Comparison of ENCODE assay signal across 8 cellular contexts in genomic region chr11:62680825-62681240, GRCh38. TPM values are rescaled to one million over a fixed set of nuclear protein-coding genes. Genes with fewer than 3 reads are reported as not detected.
A peak's percentile ranks its signal among the peaks of the same experiment; 100 is the strongest.
DNase-seq lines count a peak whose midpoint lies in the region; ATAC-seq and TF ChIP-seq lines count a peak whose summit lies in the region.

No MANE protein-coding gene starts in this region.

- TF ChIP-seq CTCF in retinal pigment epithelial cell (conservative IDR thresholded peaks at IDR 0.05; ENCODE audit: low read depth, low read length): peak; percentile 64

- peak in 4 of 6 experiments; percentile 22 to 50 (median 38) for DNase-seq in stimulated activated naive CD4-positive, alpha-beta T cell (lab: John Stamatoyannopoulos, UW)
- DNase-seq in stimulated activated naive CD4-positive, alpha-beta T cell treated with Interleukin-2 at 50 U/mL for 16 hours (lab: John Stamatoyannopoulos, UW): no peak
- DNase-seq in NCI-H82 (lab: John Stamatoyannopoulos, UW) (peak; percentile 79), foreskin melanocyte (peak; percentile 74), retinal pigment epithelial cell (ENCODE audit: low read depth) (no peak)
- peak; percentile 49 to 60 for DNase-seq in activated T-cell treated with anti-CD3 and anti-CD28 coated beads, Interleukin-2, amount 50 U/mL, for 72 hours

- peaks cover 5 to 11% of the 10 kb centered on the region in 2 donors for H3K36me3 Mint-ChIP-seq in activated T-cell treated with anti-CD3 and anti-CD28 coated beads, Interleukin-2, amount 50 U/mL, for 72 hours (ENCODE audit: insufficient read depth in 2 of 2)

- H3K4me1 Mint-ChIP-seq in activated T-cell treated with anti-CD3 and anti-CD28 coated beads, Interleukin-2, amount 50 U/mL, for 72 hours (ENCODE audit: low read depth): peaks cover 44% of the 10 kb centered on the region

- ATAC-seq in HG03175 (IDR thresholded peaks at IDR 0.05; ENCODE audit: unreplicated experiment) (peak; percentile 64), HG03342 (IDR thresholded peaks at IDR 0.05; ENCODE audit: unreplicated experiment) (no peak)
- ATAC-seq in activated T-cell treated with anti-CD3 and anti-CD28 coated beads, Interleukin-2, amount 50 U/mL, for 72 hours (replicated peaks in 1 of 2): peak; percentile 77

- H3K27ac Mint-ChIP-seq in activated T-cell treated with anti-CD3 and anti-CD28 coated beads, Interleukin-2, amount 50 U/mL, for 72 hours: peak overlapping the region; percentile 84

- no peak overlapping the region for H3K4me3 ChIP-seq in retinal pigment epithelial cell (ENCODE audit: low read length)

- no peaks in the 10 kb centered on the region for H3K27me3 Mint-ChIP-seq in activated T-cell treated with anti-CD3 and anti-CD28 coated beads, Interleukin-2, amount 50 U/mL, for 72 hours (ENCODE audit: low read depth)

- H3K4me3 Mint-ChIP-seq in activated T-cell treated with anti-CD3 and anti-CD28 coated beads, Interleukin-2, amount 50 U/mL, for 72 hours: peak overlapping the region; percentile 65 to 76

- no peaks in the 10 kb centered on the region for H3K9me3 Mint-ChIP-seq in activated T-cell treated with anti-CD3 and anti-CD28 coated beads, Interleukin-2, amount 50 U/mL, for 72 hours

RNA-seq across cellular contexts. Expression of gene UBXN1, which starts 2.0 kb away (rescaled TPM):
- 100 to 1,000 TPM; 154 to 163 TPM for total RNA-seq in activated T-cell treated with anti-CD3 and anti-CD28 coated beads, Interleukin-2, amount 50 U/mL, for 72 hours

RNA-seq across cellular contexts. Expression of gene LRRN4CL, which starts 8.5 kb away (rescaled TPM):
- under 1 TPM; 0.12 to 0.38 TPM for total RNA-seq in activated T-cell treated with anti-CD3 and anti-CD28 coated beads, Interleukin-2, amount 50 U/mL, for 72 hours

RNA-seq across cellular contexts. Expression of gene LBHD1, which starts 8.8 kb away (rescaled TPM):
- total RNA-seq in activated T-cell treated with anti-CD3 and anti-CD28 coated beads, Interleukin-2, amount 50 U/mL, for 72 hours: 10 to 100 TPM in 1 of 2 donors, 1 to 10 TPM in 1; 9.9 to 13.0 TPM

RNA-seq across cellular contexts. Expression of gene UQCC3, which starts 9.4 kb away (rescaled TPM):
- total RNA-seq in activated T-cell treated with anti-CD3 and anti-CD28 coated beads, Interleukin-2, amount 50 U/mL, for 72 hours: 1 to 10 TPM; 5.6 to 7.1 TPM

RNA-seq across cellular contexts. Expression of gene CSKMT, which starts 15.7 kb away (rescaled TPM):
- total RNA-seq in activated T-cell treated with anti-CD3 and anti-CD28 coated beads, Interleukin-2, amount 50 U/mL, for 72 hours: 10 to 100 TPM; 35.2 to 46.0 TPM

Comparison
In these comparisons a context has a peak if more than half of its experiments do, and no peak if none do; other contexts are left out.
1. DNase-seq: peak in stimulated activated naive CD4-positive, alpha-beta T cell (4 of 6), NCI-H82 (single experiment), activated T-cell treated with anti-CD3 and anti-CD28 coated beads, Interleukin-2, amount 50 U/mL, for 72 hours (2 of 2) and foreskin melanocyte (single experiment); none in stimulated activated naive CD4-positive, alpha-beta T cell treated with Interleukin-2 at 50 U/mL for 16 hours (single experiment) and retinal pigment epithelial cell (single experiment).